Comparison of ENCODE assay signal across 9 cellular contexts in the genomic region with DNA sequence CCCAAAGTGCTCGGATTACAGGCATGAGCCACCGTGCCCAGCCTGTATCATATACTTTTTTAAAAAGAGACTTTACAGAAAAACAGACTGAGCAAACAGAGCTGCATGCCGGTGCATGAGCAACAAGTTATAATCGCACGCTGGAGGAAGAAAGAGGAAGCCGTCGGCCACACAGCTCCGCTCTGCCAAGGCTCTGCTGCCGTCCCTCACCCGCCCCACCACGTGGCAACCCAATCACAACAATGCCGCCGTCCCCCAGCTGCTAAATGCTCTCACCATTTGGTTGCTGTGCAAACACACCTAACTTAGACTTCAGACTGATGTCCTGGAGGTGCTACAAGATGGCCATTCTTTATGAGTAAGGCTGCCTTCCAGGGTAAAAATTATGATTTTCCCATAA.
DNase-seq lines count a peak whose midpoint lies in the region; ATAC-seq and TF ChIP-seq lines count a peak whose summit lies in the region.
"Had no signal": no experiment of that assay in that cellular context is flagged by ENCODE, and none has a peak within 500 bp of the region (broad histone marks: within the 10 kb centered on the region; RNA-seq: fewer than 3 reads in every experiment).

No MANE protein-coding gene starts in this region.

- H3K36me3 Mint-ChIP-seq in effector memory CD8-positive, alpha-beta T cell (ENCODE audit: insufficient read depth): peaks cover 3% of the 10 kb centered on the region

- peak; percentile 17 for DNase-seq in GDM1 (lab: John Stamatoyannopoulos, UW)
- DNase-seq in NCI-H2107 treated with DMSO at 0.1 percent for 48 hours (lab: John Stamatoyannopoulos, UW; ENCODE audit: unreplicated experiment): peak; percentile 77
- peak; percentile 15 to 31 (median 23) for DNase-seq in effector memory CD8-positive, alpha-beta T cell
- peak; percentile 61 for DNase-seq in sciatic nerve (ENCODE audit: low spot score)
- DNase-seq in COLO829 (ENCODE audit: low spot score): no peak
- DNase-seq in activated CD4-positive, alpha-beta T cell treated with anti-CD3 and anti-CD28 coated beads, Interleukin-2, amount 50 U/mL, for 48 hours: no peak
- DNase-seq in omental fat pad (ENCODE audit: low spot score): no peak

- H3K27ac Mint-ChIP-seq in effector memory CD8-positive, alpha-beta T cell: peak overlapping the region in 1 of 2 donors; percentile 62
- H3K27ac Mint-ChIP-seq: activated naive CD8-positive, alpha-beta T cell had no signal

- peak; percentile 91 for ATAC-seq in effector memory CD8-positive, alpha-beta T cell (replicated peaks)
- ATAC-seq in sciatic nerve (peak; percentile 56), GM21528 (IDR thresholded peaks at IDR 0.05; ENCODE audit: low FRiP score, unreplicated experiment) (no peak), omental fat pad (ENCODE audit: low FRiP score) (no peak)

- intact Hi-C loops in sciatic nerve (cut with DNase I): no loop called here

- no peak for TF ChIP-seq CTCF in omental fat pad (IDR thresholded peaks at IDR 0.05)

- H3K4me1 Mint-ChIP-seq in effector memory CD8-positive, alpha-beta T cell (ENCODE audit: low read depth in 2 of 2): peaks cover 9 to 14% of the 10 kb centered on the region in 2 donors

- no peaks in the 10 kb centered on the region for H3K9me3 Mint-ChIP-seq in effector memory CD8-positive, alpha-beta T cell

- H3K4me3 Mint-ChIP-seq in effector memory CD8-positive, alpha-beta T cell: peak overlapping the region in 1 of 2 donors; percentile 25
- H3K4me3 Mint-ChIP-seq: activated naive CD8-positive, alpha-beta T cell had no signal

- no peaks in the 10 kb centered on the region for H3K27me3 Mint-ChIP-seq in effector memory CD8-positive, alpha-beta T cell
- H3K27me3 Mint-ChIP-seq: activated naive CD8-positive, alpha-beta T cell had no signal

Comparison
In these comparisons a context has a peak if more than half of its experiments do, and no peak if none do; other contexts are left out.
1. DNase-seq: peak in GDM1 (single experiment), NCI-H2107 treated with DMSO at 0.1 percent for 48 hours (single experiment), effector memory CD8-positive, alpha-beta T cell (3 of 3) and sciatic nerve (single experiment); none in COLO829 (single experiment), activated CD4-positive, alpha-beta T cell treated with anti-CD3 and anti-CD28 coated beads, Interleukin-2, amount 50 U/mL, for 48 hours (0 of 2) and omental fat pad (single experiment).
2. ATAC-seq: peak in effector memory CD8-positive, alpha-beta T cell (single experiment) and sciatic nerve (single experiment); none in GM21528 (single experiment) and omental fat pad (single experiment).